1 cellular context compared by ENCODE assay signal in the genomic region with DNA sequence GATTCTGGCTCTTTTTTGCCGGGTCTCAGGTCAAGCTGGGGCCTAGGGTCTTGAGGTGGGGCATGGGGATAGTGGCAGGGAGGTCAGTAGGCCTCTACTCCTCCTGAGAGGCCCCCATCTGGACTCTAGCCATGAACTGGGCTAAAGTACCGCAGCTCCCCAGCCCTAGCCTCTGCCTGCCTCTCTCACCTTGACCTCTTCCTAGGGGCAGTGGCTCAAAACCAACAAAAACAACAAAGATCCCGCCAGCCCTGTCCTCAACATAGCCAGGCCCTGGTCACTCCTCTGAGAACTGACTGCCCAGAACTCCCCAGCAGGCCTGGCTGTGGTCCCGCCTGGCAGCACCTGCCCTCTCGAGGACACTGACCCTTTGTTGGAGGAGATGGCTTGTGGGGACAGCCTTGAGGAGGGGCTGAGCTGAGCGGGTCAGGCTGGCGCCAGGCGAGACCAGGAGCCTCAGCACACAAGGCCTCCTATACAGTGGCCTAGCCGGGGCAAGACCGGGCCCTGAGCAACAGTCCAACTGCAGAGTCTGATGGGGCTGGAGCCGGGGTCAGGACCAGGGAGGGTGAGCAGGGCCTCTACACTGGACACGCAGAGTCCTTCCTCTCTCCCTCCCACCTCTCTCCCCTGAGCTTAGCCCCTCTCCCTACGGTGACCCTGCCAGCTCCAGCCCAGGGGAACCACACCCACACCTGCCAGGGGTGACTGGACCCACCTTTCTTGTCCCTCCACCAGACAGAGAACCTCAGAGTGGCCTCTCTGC.
TF ChIP-seq lines count a peak whose summit lies in the region.

No MANE protein-coding gene starts in this region.

TF ChIP-seq in HepG2, 621 proteins besides CTCF, POLR2A, EP300 and RAD21 (continued from another document and continues in another):
- TF ChIP-seq CREB1 (IDR thresholded peaks at IDR 0.05) (no peak), CREB1 (CRISPR knock-in tag; IDR thresholded peaks at IDR 0.05) (peak; percentile 55; the same call in 1 of the 2 replicates), ZFP1 (CRISPR knock-in tag; IDR thresholded peaks at IDR 0.05) (peak; percentile 65; the same call in 1 of the 2 replicates), MEIS1 (CRISPR knock-in tag; IDR thresholded peaks at IDR 0.05; ENCODE audit: borderline replicate concordance) (0 out of 2 replicates have a peak, but pooled peaks have one; percentile 48), EEA1 (CRISPR knock-in tag; IDR thresholded peaks at IDR 0.05; ENCODE audit: borderline replicate concordance) (no peak), TCF7 (IDR thresholded peaks at IDR 0.05; ENCODE audit: low read depth) (peak; percentile 93), MIER3 (CRISPR knock-in tag; IDR thresholded peaks at IDR 0.05; ENCODE audit: borderline replicate concordance) (peak; percentile 94; the same call in 1 of the 2 replicates), ZNF564 (CRISPR knock-in tag; IDR thresholded peaks at IDR 0.05) (peak; percentile 87; the same call in 1 of the 2 replicates), ZBTB8A (CRISPR knock-in tag; IDR thresholded peaks at IDR 0.05; ENCODE audit: borderline replicate concordance, low read depth) (no peak), TMF1 (CRISPR knock-in tag; IDR thresholded peaks at IDR 0.05; ENCODE audit: low read depth) (no peak), ZNF558 (CRISPR knock-in tag; IDR thresholded peaks at IDR 0.05; ENCODE audit: borderline replicate concordance) (0 out of 2 replicates have a peak, but pooled peaks have one; percentile 31), HMG20B (CRISPR knock-in tag; conservative IDR thresholded peaks at IDR 0.05) (0 out of 2 replicates have a peak, but pooled peaks have one; percentile 57), CBX2 (IDR thresholded peaks at IDR 0.05; ENCODE audit: low read depth, low read length) (no peak), CBX2 (CRISPR knock-in tag; IDR thresholded peaks at IDR 0.05; ENCODE audit: low read depth) (no peak; the same call in 1 of the 2 replicates), ZNF232 (CRISPR knock-in tag; IDR thresholded peaks at IDR 0.05; ENCODE audit: borderline replicate concordance) (0 out of 2 replicates have a peak, but pooled peaks have one; percentile 37), FOXM1 (CRISPR knock-in tag; IDR thresholded peaks at IDR 0.05) (no peak), ZNF749 (CRISPR knock-in tag; IDR thresholded peaks at IDR 0.05; ENCODE audit: borderline replicate concordance) (no peak; the same call in 1 of the 2 replicates), SMAD9 (CRISPR knock-in tag; IDR thresholded peaks at IDR 0.05) (no peak), ZNF138 (CRISPR knock-in tag; IDR thresholded peaks at IDR 0.05; ENCODE audit: low read depth) (no peak), ZNF781 (CRISPR knock-in tag; IDR thresholded peaks at IDR 0.05; ENCODE audit: borderline replicate concordance, not compliant biosample characterization) (no peak), ZNF737 (CRISPR knock-in tag; IDR thresholded peaks at IDR 0.05; ENCODE audit: borderline replicate concordance) (no peak), CBX1 (IDR thresholded peaks at IDR 0.05; ENCODE audit: low read depth) (peak; percentile 51), ZNF773 (CRISPR knock-in tag; IDR thresholded peaks at IDR 0.05; ENCODE audit: borderline replicate concordance) (no peak), ZNF550 (CRISPR knock-in tag; IDR thresholded peaks at IDR 0.05; ENCODE audit: borderline replicate concordance) (no peak), TOE1 (CRISPR knock-in tag; IDR thresholded peaks at IDR 0.05) (peak; percentile 68; the same call in 1 of the 2 replicates), HNRNPH1 (optimal IDR thresholded peaks at IDR 0.05; ENCODE audit: low read depth, low read length) (no peak), SRSF1 (optimal IDR thresholded peaks at IDR 0.05; ENCODE audit: low read depth, low read length) (no peak)
- TF ChIP-seq, protein P1, sequence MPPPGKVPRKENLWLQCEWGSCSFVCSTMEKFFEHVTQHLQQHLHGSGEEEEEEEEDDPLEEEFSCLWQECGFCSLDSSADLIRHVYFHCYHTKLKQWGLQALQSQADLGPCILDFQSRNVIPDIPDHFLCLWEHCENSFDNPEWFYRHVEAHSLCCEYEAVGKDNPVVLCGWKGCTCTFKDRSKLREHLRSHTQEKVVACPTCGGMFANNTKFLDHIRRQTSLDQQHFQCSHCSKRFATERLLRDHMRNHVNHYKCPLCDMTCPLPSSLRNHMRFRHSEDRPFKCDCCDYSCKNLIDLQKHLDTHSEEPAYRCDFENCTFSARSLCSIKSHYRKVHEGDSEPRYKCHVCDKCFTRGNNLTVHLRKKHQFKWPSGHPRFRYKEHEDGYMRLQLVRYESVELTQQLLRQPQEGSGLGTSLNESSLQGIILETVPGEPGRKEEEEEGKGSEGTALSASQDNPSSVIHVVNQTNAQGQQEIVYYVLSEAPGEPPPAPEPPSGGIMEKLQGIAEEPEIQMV (CRISPR knock-in tag; IDR thresholded peaks at IDR 0.05; ENCODE audit: low read depth) = peak; percentile 56; the same call in 1 of the 2 replicates
- TF ChIP-seq, protein P2, sequence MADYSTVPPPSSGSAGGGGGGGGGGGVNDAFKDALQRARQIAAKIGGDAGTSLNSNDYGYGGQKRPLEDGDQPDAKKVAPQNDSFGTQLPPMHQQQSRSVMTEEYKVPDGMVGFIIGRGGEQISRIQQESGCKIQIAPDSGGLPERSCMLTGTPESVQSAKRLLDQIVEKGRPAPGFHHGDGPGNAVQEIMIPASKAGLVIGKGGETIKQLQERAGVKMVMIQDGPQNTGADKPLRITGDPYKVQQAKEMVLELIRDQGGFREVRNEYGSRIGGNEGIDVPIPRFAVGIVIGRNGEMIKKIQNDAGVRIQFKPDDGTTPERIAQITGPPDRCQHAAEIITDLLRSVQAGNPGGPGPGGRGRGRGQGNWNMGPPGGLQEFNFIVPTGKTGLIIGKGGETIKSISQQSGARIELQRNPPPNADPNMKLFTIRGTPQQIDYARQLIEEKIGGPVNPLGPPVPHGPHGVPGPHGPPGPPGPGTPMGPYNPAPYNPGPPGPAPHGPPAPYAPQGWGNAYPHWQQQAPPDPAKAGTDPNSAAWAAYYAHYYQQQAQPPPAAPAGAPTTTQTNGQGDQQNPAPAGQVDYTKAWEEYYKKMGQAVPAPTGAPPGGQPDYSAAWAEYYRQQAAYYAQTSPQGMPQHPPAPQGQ (CRISPR knock-in tag; IDR thresholded peaks at IDR 0.05; ENCODE audit: borderline replicate concordance) = no peak
- TF ChIP-seq, protein P3, sequence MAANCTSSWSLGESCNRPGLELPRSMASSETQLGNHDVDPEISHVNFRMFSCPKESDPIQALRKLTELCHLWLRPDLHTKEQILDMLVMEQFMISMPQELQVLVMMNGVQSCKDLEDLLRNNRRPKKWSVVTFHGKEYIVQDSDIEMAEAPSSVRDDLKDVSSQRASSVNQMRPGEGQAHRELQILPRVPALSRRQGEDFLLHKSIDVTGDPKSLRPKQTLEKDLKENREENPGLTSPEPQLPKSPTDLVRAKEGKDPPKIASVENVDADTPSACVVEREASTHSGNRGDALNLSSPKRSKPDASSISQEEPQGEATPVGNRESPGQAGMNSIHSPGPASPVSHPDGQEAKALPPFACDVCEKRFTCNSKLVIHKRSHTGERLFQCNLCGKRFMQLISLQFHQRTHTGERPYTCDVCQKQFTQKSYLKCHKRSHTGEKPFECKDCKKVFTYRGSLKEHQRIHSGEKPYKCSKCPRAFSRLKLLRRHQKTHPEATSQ (CRISPR knock-in tag; IDR thresholded peaks at IDR 0.05; ENCODE audit: borderline replicate concordance) = peak; percentile 26; the same call in 1 of the 2 replicates
- TF ChIP-seq, protein P4, sequence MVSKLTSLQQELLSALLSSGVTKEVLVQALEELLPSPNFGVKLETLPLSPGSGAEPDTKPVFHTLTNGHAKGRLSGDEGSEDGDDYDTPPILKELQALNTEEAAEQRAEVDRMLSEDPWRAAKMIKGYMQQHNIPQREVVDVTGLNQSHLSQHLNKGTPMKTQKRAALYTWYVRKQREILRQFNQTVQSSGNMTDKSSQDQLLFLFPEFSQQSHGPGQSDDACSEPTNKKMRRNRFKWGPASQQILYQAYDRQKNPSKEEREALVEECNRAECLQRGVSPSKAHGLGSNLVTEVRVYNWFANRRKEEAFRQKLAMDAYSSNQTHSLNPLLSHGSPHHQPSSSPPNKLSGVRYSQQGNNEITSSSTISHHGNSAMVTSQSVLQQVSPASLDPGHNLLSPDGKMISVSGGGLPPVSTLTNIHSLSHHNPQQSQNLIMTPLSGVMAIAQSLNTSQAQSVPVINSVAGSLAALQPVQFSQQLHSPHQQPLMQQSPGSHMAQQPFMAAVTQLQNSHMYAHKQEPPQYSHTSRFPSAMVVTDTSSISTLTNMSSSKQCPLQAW (CRISPR knock-in tag; IDR thresholded peaks at IDR 0.05) = peak; percentile 82
- TF ChIP-seq, protein P5, sequence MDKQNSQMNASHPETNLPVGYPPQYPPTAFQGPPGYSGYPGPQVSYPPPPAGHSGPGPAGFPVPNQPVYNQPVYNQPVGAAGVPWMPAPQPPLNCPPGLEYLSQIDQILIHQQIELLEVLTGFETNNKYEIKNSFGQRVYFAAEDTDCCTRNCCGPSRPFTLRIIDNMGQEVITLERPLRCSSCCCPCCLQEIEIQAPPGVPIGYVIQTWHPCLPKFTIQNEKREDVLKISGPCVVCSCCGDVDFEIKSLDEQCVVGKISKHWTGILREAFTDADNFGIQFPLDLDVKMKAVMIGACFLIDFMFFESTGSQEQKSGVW (CRISPR knock-in tag; IDR thresholded peaks at IDR 0.05; ENCODE audit: borderline replicate concordance) = no peak
- TF ChIP-seq, protein P6, sequence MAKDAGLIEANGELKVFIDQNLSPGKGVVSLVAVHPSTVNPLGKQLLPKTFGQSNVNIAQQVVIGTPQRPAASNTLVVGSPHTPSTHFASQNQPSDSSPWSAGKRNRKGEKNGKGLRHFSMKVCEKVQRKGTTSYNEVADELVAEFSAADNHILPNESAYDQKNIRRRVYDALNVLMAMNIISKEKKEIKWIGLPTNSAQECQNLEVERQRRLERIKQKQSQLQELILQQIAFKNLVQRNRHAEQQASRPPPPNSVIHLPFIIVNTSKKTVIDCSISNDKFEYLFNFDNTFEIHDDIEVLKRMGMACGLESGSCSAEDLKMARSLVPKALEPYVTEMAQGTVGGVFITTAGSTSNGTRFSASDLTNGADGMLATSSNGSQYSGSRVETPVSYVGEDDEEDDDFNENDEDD (CRISPR knock-in tag; IDR thresholded peaks at IDR 0.05; ENCODE audit: borderline replicate concordance) = peak; percentile 83; the same call in 1 of the 2 replicates
- TF ChIP-seq, protein P7, sequence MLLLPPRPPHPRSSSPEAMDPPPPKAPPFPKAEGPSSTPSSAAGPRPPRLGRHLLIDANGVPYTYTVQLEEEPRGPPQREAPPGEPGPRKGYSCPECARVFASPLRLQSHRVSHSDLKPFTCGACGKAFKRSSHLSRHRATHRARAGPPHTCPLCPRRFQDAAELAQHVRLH (CRISPR knock-in tag; IDR thresholded peaks at IDR 0.05; ENCODE audit: borderline replicate concordance, low read depth) = peak; percentile 98
- TF ChIP-seq, protein P8, sequence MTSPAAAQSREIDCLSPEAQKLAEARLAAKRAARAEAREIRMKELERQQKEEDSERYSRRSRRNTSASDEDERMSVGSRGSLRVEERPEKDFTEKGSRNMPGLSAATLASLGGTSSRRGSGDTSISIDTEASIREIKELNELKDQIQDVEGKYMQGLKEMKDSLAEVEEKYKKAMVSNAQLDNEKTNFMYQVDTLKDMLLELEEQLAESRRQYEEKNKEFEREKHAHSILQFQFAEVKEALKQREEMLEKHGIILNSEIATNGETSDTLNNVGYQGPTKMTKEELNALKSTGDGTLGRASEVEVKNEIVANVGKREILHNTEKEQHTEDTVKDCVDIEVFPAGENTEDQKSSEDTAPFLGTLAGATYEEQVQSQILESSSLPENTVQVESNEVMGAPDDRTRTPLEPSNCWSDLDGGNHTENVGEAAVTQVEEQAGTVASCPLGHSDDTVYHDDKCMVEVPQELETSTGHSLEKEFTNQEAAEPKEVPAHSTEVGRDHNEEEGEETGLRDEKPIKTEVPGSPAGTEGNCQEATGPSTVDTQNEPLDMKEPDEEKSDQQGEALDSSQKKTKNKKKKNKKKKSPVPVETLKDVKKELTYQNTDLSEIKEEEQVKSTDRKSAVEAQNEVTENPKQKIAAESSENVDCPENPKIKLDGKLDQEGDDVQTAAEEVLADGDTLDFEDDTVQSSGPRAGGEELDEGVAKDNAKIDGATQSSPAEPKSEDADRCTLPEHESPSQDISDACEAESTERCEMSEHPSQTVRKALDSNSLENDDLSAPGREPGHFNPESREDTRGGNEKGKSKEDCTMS (CRISPR knock-in tag; conservative IDR thresholded peaks at IDR 0.05) = no peak
- TF ChIP-seq, protein P9, sequence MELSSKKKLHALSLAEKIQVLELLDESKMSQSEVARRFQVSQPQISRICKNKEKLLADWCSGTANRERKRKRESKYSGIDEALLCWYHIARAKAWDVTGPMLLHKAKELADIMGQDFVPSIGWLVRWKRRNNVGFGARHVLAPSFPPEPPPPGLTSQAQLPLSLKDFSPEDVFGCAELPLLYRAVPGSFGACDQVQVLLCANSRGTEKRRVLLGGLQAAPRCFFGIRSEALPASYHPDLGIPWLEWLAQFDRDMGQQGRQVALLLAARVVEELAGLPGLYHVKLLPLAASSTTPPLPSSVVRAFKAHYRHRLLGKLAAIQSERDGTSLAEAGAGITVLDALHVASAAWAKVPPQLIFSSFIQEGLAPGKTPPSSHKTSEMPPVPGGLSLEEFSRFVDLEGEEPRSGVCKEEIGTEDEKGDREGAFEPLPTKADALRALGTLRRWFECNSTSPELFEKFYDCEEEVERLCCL (CRISPR knock-in tag; IDR thresholded peaks at IDR 0.05; ENCODE audit: borderline replicate concordance) = no peak
- TF ChIP-seq, protein P10, sequence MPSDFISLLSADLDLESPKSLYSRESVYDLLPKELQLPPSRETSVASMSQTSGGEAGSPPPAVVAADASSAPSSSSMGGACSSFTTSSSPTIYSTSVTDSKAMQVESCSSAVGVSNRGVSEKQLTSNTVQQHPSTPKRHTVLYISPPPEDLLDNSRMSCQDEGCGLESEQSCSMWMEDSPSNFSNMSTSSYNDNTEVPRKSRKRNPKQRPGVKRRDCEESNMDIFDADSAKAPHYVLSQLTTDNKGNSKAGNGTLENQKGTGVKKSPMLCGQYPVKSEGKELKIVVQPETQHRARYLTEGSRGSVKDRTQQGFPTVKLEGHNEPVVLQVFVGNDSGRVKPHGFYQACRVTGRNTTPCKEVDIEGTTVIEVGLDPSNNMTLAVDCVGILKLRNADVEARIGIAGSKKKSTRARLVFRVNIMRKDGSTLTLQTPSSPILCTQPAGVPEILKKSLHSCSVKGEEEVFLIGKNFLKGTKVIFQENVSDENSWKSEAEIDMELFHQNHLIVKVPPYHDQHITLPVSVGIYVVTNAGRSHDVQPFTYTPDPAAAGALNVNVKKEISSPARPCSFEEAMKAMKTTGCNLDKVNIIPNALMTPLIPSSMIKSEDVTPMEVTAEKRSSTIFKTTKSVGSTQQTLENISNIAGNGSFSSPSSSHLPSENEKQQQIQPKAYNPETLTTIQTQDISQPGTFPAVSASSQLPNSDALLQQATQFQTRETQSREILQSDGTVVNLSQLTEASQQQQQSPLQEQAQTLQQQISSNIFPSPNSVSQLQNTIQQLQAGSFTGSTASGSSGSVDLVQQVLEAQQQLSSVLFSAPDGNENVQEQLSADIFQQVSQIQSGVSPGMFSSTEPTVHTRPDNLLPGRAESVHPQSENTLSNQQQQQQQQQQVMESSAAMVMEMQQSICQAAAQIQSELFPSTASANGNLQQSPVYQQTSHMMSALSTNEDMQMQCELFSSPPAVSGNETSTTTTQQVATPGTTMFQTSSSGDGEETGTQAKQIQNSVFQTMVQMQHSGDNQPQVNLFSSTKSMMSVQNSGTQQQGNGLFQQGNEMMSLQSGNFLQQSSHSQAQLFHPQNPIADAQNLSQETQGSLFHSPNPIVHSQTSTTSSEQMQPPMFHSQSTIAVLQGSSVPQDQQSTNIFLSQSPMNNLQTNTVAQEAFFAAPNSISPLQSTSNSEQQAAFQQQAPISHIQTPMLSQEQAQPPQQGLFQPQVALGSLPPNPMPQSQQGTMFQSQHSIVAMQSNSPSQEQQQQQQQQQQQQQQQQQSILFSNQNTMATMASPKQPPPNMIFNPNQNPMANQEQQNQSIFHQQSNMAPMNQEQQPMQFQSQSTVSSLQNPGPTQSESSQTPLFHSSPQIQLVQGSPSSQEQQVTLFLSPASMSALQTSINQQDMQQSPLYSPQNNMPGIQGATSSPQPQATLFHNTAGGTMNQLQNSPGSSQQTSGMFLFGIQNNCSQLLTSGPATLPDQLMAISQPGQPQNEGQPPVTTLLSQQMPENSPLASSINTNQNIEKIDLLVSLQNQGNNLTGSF (CRISPR knock-in tag; IDR thresholded peaks at IDR 0.05) = no peak
